18 cellular contexts compared by ENCODE assay signal in genomic region chr19:33438987-33439781, GRCh38.
"Had no signal": no experiment of that assay in that cellular context is flagged by ENCODE, and none has a peak within 500 bp of the region (broad histone marks: within the 10 kb centered on the region; RNA-seq: fewer than 3 reads in every experiment).

No MANE protein-coding gene starts in this region.

- ATAC-seq: activated CD8-positive, alpha-beta memory T cell treated with anti-CD3 and anti-CD28 coated beads, Interleukin-2, amount 10 ng/mL, durations not matched to agents 7 days and 5 days; stimulated activated naive B cell treated with anti-CD40 and anti-IgM and Interleukin-4, amounts not matched to agents 10 μg/mL and 1 μg/mL and 100 μg/mL, for 72 hours had no signal

- H3K4me1 Mint-ChIP-seq: neural crest cell; stimulated activated naive B cell treated with anti-CD40 and anti-IgM and Interleukin-4, amounts not matched to agents 10 μg/mL and 1 μg/mL and 100 μg/mL, for 72 hours had no signal

- H3K27ac ChIP-seq: parathyroid adenoma, SJSA1, tibial nerve had no signal

- H3K9me3 ChIP-seq: SJSA1, tibial nerve had no signal

- H3K4me3 ChIP-seq: SJSA1, tibial nerve had no signal

- H3K4me3 Mint-ChIP-seq: activated CD8-positive, alpha-beta memory T cell treated with anti-CD3 and anti-CD28 coated beads, Interleukin-2, amount 10 ng/mL, durations not matched to agents 7 days and 5 days; activated T-cell treated with anti-CD3 and anti-CD28 coated beads, Interleukin-2, amount 50 U/mL, for 24 hours; neural crest cell; stimulated activated naive B cell treated with anti-CD40 and anti-IgM and Interleukin-4, amounts not matched to agents 10 μg/mL and 1 μg/mL and 100 μg/mL, for 72 hours; T-helper 2 cell treated with Interferon-gamma antibody and Interleukin-4, amounts not matched to agents 5 μg/mL and 100 μg/mL, for 36 hours had no signal

- H3K27me3 ChIP-seq: SJSA1, tibial nerve had no signal

- H2AFZ ChIP-seq: parathyroid adenoma had no signal

- H3K27ac Mint-ChIP-seq: activated T-cell treated with anti-CD3 and anti-CD28 coated beads, Interleukin-2, amount 50 U/mL, for 24 hours; stimulated activated naive B cell treated with anti-CD40 and anti-IgM and Interleukin-4, amounts not matched to agents 10 μg/mL and 1 μg/mL and 100 μg/mL, for 72 hours; T-helper 2 cell treated with Interferon-gamma antibody and Interleukin-4, amounts not matched to agents 5 μg/mL and 100 μg/mL, for 36 hours had no signal

- H3K27me3 Mint-ChIP-seq: activated CD8-positive, alpha-beta memory T cell treated with anti-CD3 and anti-CD28 coated beads, Interleukin-2, amount 10 ng/mL, durations not matched to agents 7 days and 5 days; activated T-cell treated with anti-CD3 and anti-CD28 coated beads, Interleukin-2, amount 50 U/mL, for 24 hours; stimulated activated naive B cell treated with anti-CD40 and anti-IgM and Interleukin-4, amounts not matched to agents 10 μg/mL and 1 μg/mL and 100 μg/mL, for 72 hours had no signal

- H3K9ac ChIP-seq: parathyroid adenoma had no signal

- DNase-seq: activated CD4-positive, alpha-beta T cell treated with anti-CD3 and anti-CD28 coated beads for 1 hour; activated CD4-positive, alpha-beta T cell treated with anti-CD3 and anti-CD28 coated beads, Interleukin-2, amount 50 U/mL, for 48 hours; activated CD8-positive, alpha-beta memory T cell treated with anti-CD3 and anti-CD28 coated beads, Interleukin-2, amount 10 ng/mL, durations not matched to agents 7 days and 5 days; activated naive CD4-positive, alpha-beta T cell; activated T-cell treated with anti-CD3 and anti-CD28 coated beads, Interleukin-2, amount 50 U/mL, for 24 hours; central memory CD4-positive, alpha-beta T cell; dermis blood vessel endothelial cell; hypothalamus; mesenchymal stem cell; retina; stimulated activated CD4-positive, alpha-beta T cell treated with anti-CD3 and anti-CD28 coated beads, Interleukin-1b, Interleukin-23, amount 100 ng/mL, for 48 hours; stimulated activated naive B cell treated with anti-CD40 and anti-IgM and Interleukin-4, amounts not matched to agents 10 μg/mL and 1 μg/mL and 100 μg/mL, for 72 hours; SW 1271 had no signal

- H3K36me3 Mint-ChIP-seq: activated CD8-positive, alpha-beta memory T cell treated with anti-CD3 and anti-CD28 coated beads, Interleukin-2, amount 10 ng/mL, durations not matched to agents 7 days and 5 days had no signal

- H3K4me1 ChIP-seq: parathyroid adenoma, tibial nerve had no signal

- H3K9me3 Mint-ChIP-seq: activated T-cell treated with anti-CD3 and anti-CD28 coated beads, Interleukin-2, amount 50 U/mL, for 24 hours; neural crest cell; stimulated activated naive B cell treated with anti-CD40 and anti-IgM and Interleukin-4, amounts not matched to agents 10 μg/mL and 1 μg/mL and 100 μg/mL, for 72 hours; T-helper 2 cell treated with Interferon-gamma antibody and Interleukin-4, amounts not matched to agents 5 μg/mL and 100 μg/mL, for 36 hours had no signal

- H3K79me2 ChIP-seq: parathyroid adenoma had no signal
